In the genomic region with DNA sequence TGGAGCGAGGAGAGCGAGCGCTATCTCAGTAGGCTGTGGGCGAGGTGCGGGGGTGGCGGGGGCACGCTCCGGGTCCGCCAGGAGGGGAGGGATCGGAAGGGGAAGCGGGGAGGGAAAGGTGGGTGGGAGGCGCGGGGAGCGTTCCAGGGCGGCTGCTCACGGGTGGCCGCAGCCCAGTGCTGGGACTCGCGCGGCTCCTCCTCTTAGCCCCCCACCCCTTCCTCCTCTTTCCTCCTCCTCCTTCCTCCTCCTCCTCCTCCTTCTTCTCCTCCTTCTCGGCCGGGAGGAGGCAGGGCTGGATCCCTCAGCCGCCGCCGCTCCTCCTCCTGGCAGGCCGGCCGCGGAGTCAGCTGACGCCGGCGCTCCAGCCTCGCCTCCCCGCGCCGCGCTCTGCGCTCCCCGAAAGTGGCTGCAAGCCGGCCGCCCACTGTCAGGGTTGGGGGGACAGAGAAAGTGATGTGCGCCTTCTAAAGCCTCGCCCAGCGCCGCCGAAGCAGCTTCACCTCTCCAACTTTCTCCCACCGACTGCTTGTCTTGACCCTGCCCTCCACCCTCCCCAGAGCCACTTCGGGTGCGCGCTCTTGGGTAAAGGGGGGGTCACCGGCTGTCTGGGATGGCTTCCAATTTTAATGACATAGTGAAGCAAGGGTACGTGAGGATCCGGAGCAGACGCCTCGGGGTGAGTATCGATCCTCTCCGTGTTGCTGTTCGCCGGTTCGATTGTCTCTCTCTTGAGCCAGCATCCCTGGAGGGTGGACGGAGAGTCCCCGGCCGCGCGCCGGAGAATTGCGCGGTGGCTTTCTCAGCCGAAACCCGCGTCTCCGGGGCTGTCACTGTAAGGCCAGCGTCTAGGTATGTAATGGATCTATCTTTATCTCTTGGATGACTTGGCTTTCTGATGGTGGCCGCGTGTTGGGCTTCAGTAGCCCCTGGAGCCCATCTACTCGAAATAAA, we compare ENCODE assay signal across 9 cellular contexts. TPM values are rescaled to one million over a fixed set of nuclear protein-coding genes. Genes with fewer than 3 reads are reported as not detected.
DNase-seq lines count a peak whose midpoint lies in the region; ATAC-seq and TF ChIP-seq lines count a peak whose summit lies in the region.
"Had no signal": no experiment of that assay in that cellular context is flagged by ENCODE, and none has a peak within 500 bp of the region (broad histone marks: within the 10 kb centered on the region; RNA-seq: fewer than 3 reads in every experiment).

TSS of gene DOK5 (plus strand) at position 260 of the 954 bp plus-strand sequence. CDS start at position 614, 354 bp downstream.

- peaks cover 6% of the 10 kb centered on the region for H3K36me3 Mint-ChIP-seq in neural progenitor cell

- H3K9me2 ChIP-seq in PC-3 (replicated peaks; ENCODE audit: low read length), result no peaks in the 10 kb centered on the region

- H3K4me3 Mint-ChIP-seq in neural progenitor cell, result peak within 1 kb of the TSS; percentile 97

- H3K79me2 ChIP-seq in neural progenitor cell (ENCODE audit: low read depth) (no peaks in the 10 kb centered on the region), PC-3 (ENCODE audit: low read length) (no peaks in the 10 kb centered on the region)

- intact Hi-C loops in PC-3 (cut with micrococcal nuclease), result no loop called here

- H3K9me3 ChIP-seq in AG04450 (ENCODE audit: control insufficient read depth, insufficient read depth, low read length), result no peaks in the 10 kb centered on the region; the same call in 1 of the 2 replicates
- no peaks in the 10 kb centered on the region for H3K9me3 ChIP-seq in SK-N-MC (ENCODE audit: low read depth, low read length)
- H3K9me3 ChIP-seq in neural progenitor cell (ENCODE audit: low read depth), result no peaks in the 10 kb centered on the region
- peaks cover 7% of the 10 kb centered on the region; the same call in 1 of the 2 replicates for H3K9me3 ChIP-seq in PC-3 (ENCODE audit: low read length)
- H3K9me3 ChIP-seq: neutrophil had no signal

- H3K4me2 ChIP-seq in neural progenitor cell (peak within 1 kb of the TSS; percentile 95), PC-3 (ENCODE audit: low read length) (no peak within 1 kb of the TSS)

- peak within 1 kb of the TSS; percentile 28 for H3K9ac ChIP-seq in SK-N-MC (ENCODE audit: insufficient read length)
- H3K9ac ChIP-seq in neural progenitor cell, result no peak within 1 kb of the TSS
- no peak within 1 kb of the TSS for H3K9ac ChIP-seq in PC-3 (ENCODE audit: low read length)

- H3K4me1 Mint-ChIP-seq in neural progenitor cell, result peaks cover 43% of the 10 kb centered on the region

- BruUV-seq in PC-3 (replicated peaks; lab: Mats Ljungman, UMichigan), result no TSS peak

- H3K27me3 ChIP-seq in AG04450 (ENCODE audit: control insufficient read depth, insufficient read depth, low read length) (peaks cover 23% of the 10 kb centered on the region), neural progenitor cell (peaks cover 49% of the 10 kb centered on the region), PC-3 (ENCODE audit: low read length) (peaks cover 64% of the 10 kb centered on the region)

- H3K9me3 Mint-ChIP-seq in neural progenitor cell, result peaks cover 4% of the 10 kb centered on the region

- H3K4me3 ChIP-seq in AG04450 (ENCODE audit: low read depth, low read length), result peak within 1 kb of the TSS; percentile 64
- peak within 1 kb of the TSS; percentile 73 for H3K4me3 ChIP-seq in SK-N-MC
- H3K4me3 ChIP-seq in neural progenitor cell, result peak within 1 kb of the TSS; percentile 79
- H3K4me3 ChIP-seq in PC-3 (ENCODE audit: low read length), result no peak within 1 kb of the TSS

- H4K20me1 ChIP-seq in neural progenitor cell (ENCODE audit: low read depth) (no peaks in the 10 kb centered on the region), PC-3 (ENCODE audit: low read length) (no peaks in the 10 kb centered on the region)

- peak within 1 kb of the TSS; percentile 97 for H2AFZ ChIP-seq in neural progenitor cell (replicated peaks)
- no peak within 1 kb of the TSS for H2AFZ ChIP-seq in PC-3 (ENCODE audit: low read length)

- DNase-seq in AG04450 (ENCODE audit: low read depth, low spot score) (no peak), SK-N-MC (ENCODE audit: low read depth, low spot score) (no peak), foreskin melanocyte (peak; percentile 12), neural progenitor cell (ENCODE audit: low spot score) (peak; percentile 74), NCI-H1105 treated with DMSO at 0.1 percent for 48 hours (lab: John Stamatoyannopoulos, UW) (no peak), PC-3 (no peak)
- no peak for DNase-seq in activated CD4-positive, CD25-positive, alpha-beta regulatory T cell treated with anti-CD3 and anti-CD28 coated beads, Interleukin-2, amount 50 U/mL, for 72 hours

- H3F3A ChIP-seq in neural progenitor cell (ENCODE audit: low read depth), result peaks cover 16% of the 10 kb centered on the region
- no peaks in the 10 kb centered on the region for H3F3A ChIP-seq in PC-3 (ENCODE audit: low read length, unreplicated experiment)

- POLR2A ChIA-PET in AG04450 (lab: Yijun Ruan, JAX), result no interaction called here
- POLR2A ChIA-PET in PC-3 (lab: Charles Lee; ENCODE audit: unreplicated experiment), result no interaction called here

- CTCF ChIA-PET in AG04450 (lab: Charles Lee) (no interaction called here), PC-3 (lab: Charles Lee) (no interaction called here)

- peak within 1 kb of the TSS; percentile 11 for H3K27ac ChIP-seq in AG04450 (ENCODE audit: low read depth, low read length)
- H3K27ac ChIP-seq in SK-N-MC, result peak within 1 kb of the TSS; percentile 97
- H3K27ac ChIP-seq in neural progenitor cell, result no peak within 1 kb of the TSS
- no peak within 1 kb of the TSS for H3K27ac ChIP-seq in PC-3 (ENCODE audit: low read length)
- H3K27ac ChIP-seq: neutrophil had no signal

- no peak for ATAC-seq in PC-3
- no peak for ATAC-seq in activated CD4-positive, CD25-positive, alpha-beta regulatory T cell treated with anti-CD3 and anti-CD28 coated beads, Interleukin-2, amount 50 U/mL, for 24 hours

- peaks cover 20% of the 10 kb centered on the region for H3K4me1 ChIP-seq in neural progenitor cell
- H3K4me1 ChIP-seq in PC-3 (ENCODE audit: insufficient read depth, low read length), result no peaks in the 10 kb centered on the region

- H3K36me3 ChIP-seq in SK-N-MC (ENCODE audit: insufficient read depth, low read length), result no peaks in the 10 kb centered on the region
- no peaks in the 10 kb centered on the region for H3K36me3 ChIP-seq in neural progenitor cell
- H3K36me3 ChIP-seq in PC-3 (ENCODE audit: low read depth, low read length), result no peaks in the 10 kb centered on the region
- H3K36me3 ChIP-seq: neutrophil had no signal

- H3K27me3 Mint-ChIP-seq in neural progenitor cell (ENCODE audit: insufficient read depth, low read depth), result no peaks in the 10 kb centered on the region

- H3K27ac Mint-ChIP-seq in neural progenitor cell, result peak within 1 kb of the TSS; percentile 33

- TF ChIP-seq CTCF in AG04450 (IDR thresholded peaks at IDR 0.05; ENCODE audit: low read depth, low read length) (no peak), neural progenitor cell (IDR thresholded peaks at IDR 0.05) (no peak), PC-3 (conservative IDR thresholded peaks at IDR 0.05; ENCODE audit: low read depth, low read length) (no peak)

RNA-seq across cellular contexts. Expression of gene DOK5, which starts in this region (rescaled TPM):
- polyA plus RNA-seq in AG04450 (2011; rRNA removed), result 1.9 and 2.1 TPM in 2 replicates
- 1.1 and 2.7 TPM in 2 replicates for polyA minus RNA-seq in AG04450 (2011; rRNA and poly(A)+ RNA removed)
- 3.0 and 3.1 TPM in 2 replicates for total RNA-seq in neural progenitor cell (ENCODE audit: low replicate concordance)
- total RNA-seq in PC-3 (2014; rRNA removed), result not detected in 2 replicates

Comparison
In these comparisons a context has a peak if more than half of its experiments do, and no peak if none do; other contexts are left out.
1. DNase-seq: peak in foreskin melanocyte (single experiment) and neural progenitor cell (single experiment); none in AG04450 (single experiment), SK-N-MC (single experiment), activated CD4-positive, CD25-positive, alpha-beta regulatory T cell treated with anti-CD3 and anti-CD28 coated beads, Interleukin-2, amount 50 U/mL, for 72 hours (single experiment), NCI-H1105 treated with DMSO at 0.1 percent for 48 hours (single experiment) and PC-3 (single experiment).
2. H3K27ac ChIP-seq: peak in AG04450 (single experiment) and SK-N-MC (single experiment); none in neural progenitor cell (single experiment) and PC-3 (single experiment).